9 cellular contexts compared by ENCODE assay signal in the genomic region with DNA sequence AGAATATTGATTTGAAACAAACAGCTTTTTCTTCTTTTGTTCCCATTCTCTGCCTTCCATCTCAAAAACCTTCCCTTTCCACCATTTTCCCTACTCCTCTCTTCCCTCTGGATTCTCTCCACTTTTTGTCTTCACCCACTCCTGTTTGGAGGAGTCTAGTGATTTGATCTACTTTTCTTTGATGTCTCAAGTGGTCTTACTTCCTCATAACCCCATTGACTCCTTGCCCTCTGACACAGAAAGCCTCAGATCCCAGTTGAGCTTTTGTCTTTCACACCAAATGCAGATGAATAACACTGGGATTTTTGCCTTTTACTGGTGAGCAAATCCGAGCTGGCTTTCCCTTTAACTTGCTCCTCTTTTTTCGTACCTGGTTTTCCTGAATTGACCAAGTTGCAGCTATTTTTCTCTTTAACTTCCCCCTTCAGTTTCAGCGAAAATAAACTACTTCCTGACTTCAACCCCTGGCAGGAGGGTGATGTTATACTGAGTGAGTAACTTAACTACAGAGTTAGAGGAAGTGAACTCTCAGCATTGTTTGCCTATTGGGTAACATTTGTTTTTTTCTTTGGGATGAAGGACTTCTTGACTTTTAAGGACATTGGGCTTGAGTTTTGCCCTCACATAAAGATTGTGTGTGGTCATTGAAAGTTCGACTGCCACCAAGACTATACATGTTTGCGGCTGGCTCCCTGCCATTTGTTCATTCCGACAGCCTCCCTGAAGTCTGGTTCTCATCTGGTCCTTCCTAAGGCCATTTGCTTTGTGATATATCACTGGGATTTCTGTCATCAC.
DNase-seq lines count a peak whose midpoint lies in the region; ATAC-seq, FAIRE-seq and TF ChIP-seq lines count a peak whose summit lies in the region.
"Had no signal": no experiment of that assay in that cellular context is flagged by ENCODE, and none has a peak within 500 bp of the region (broad histone marks: within the 10 kb centered on the region; RNA-seq: fewer than 3 reads in every experiment).

No MANE protein-coding gene starts in this region.

- no peaks in the 10 kb centered on the region for H3K9me2 ChIP-seq in hepatocyte (replicated peaks; ENCODE audit: insufficient read depth)

- no TSS peak for BruUV-seq in HepG2 (replicated peaks; lab: Mats Ljungman, UMichigan)

- TF ChIP-seq CTCF in right lobe of liver (IDR thresholded peaks at IDR 0.05), result no peak
- no peak for TF ChIP-seq CTCF in HepG2 (CRISPR knock-in tag; IDR thresholded peaks at IDR 0.05)
- no peak for TF ChIP-seq CTCF in hepatocyte (IDR thresholded peaks at IDR 0.05; ENCODE audit: poor library complexity)
- no peak for TF ChIP-seq CTCF in vagina (IDR thresholded peaks at IDR 0.05)
- no peak for TF ChIP-seq CTCF in Peyer's patch (IDR thresholded peaks at IDR 0.05)

- POLR2A ChIA-PET in HepG2 (lab: Yijun Ruan, JAX), result no interaction called here

- peak; percentile 64 to 98 (median 80) for ATAC-seq in right lobe of liver
- ATAC-seq in HepG2, result no peak
- no peak for ATAC-seq in HG02870 (IDR thresholded peaks at IDR 0.05; ENCODE audit: unreplicated experiment)

- H3K79me2 ChIP-seq in HepG2 (ENCODE audit: insufficient read depth, low read length), result no peaks in the 10 kb centered on the region
- H3K79me2 ChIP-seq in hepatocyte, result no peaks in the 10 kb centered on the region

- H3K4me1 ChIP-seq in right lobe of liver, result no peaks in the 10 kb centered on the region
- no peaks in the 10 kb centered on the region for H3K4me1 ChIP-seq in HepG2 (ENCODE audit: insufficient read depth, low read length)
- peaks cover 3% of the 10 kb centered on the region for H3K4me1 ChIP-seq in hepatocyte (ENCODE audit: insufficient read depth)
- no peaks in the 10 kb centered on the region for H3K4me1 ChIP-seq in vagina
- H3K4me1 ChIP-seq in Peyer's patch, result peaks cover 0 to 12% (median 0%) of the 10 kb centered on the region in 4 donors

- H3K36me3 ChIP-seq in right lobe of liver (no peaks in the 10 kb centered on the region), HepG2 (replicated peaks in 1 of 2; ENCODE audit: control insufficient read depth in 1 of 2, insufficient read depth in 2 of 2, low read length in 2 of 2) (no peaks in the 10 kb centered on the region), hepatocyte (replicated peaks; ENCODE audit: insufficient read depth, low read depth) (no peaks in the 10 kb centered on the region), vagina (no peaks in the 10 kb centered on the region), Peyer's patch (no peaks in the 10 kb centered on the region)

- peak overlapping the region in 2 of 3 donors; percentile 14 to 19 for H3K27ac ChIP-seq in right lobe of liver
- H3K27ac ChIP-seq in HepG2 (ENCODE audit: extremely low read length, insufficient read depth, low read length), result no peak overlapping the region
- peak overlapping the region; percentile 61 for H3K27ac ChIP-seq in hepatocyte
- H3K27ac ChIP-seq in vagina, result no peak overlapping the region
- H3K27ac ChIP-seq in Peyer's patch, result no peak overlapping the region

- no peak for TF ChIP-seq RAD21 in HepG2 (CRISPR knock-in tag; IDR thresholded peaks at IDR 0.05)

- in situ Hi-C loops in HepG2 (cut with HindIII; ENCODE audit: extremely low pct_ligation_motif_present, low pct_unique_long_range_greater_than_20kb), result no loop called here

- H3K4me3 ChIP-seq in right lobe of liver, result no peak overlapping the region
- H3K4me3 ChIP-seq in HepG2 (replicated peaks in 1 of 3; ENCODE audit: insufficient read depth in 1 of 3, low read depth in 2 of 3, low read length in 3 of 3), result no peak overlapping the region
- no peak overlapping the region for H3K4me3 ChIP-seq in hepatocyte
- no peak overlapping the region for H3K4me3 ChIP-seq in vagina
- no peak overlapping the region for H3K4me3 ChIP-seq in Peyer's patch

- no peak for TF ChIP-seq EP300 in HepG2 (IDR thresholded peaks at IDR 0.05; ENCODE audit: low read depth in 2 of 2, low read length in 2 of 2)
- no peak for TF ChIP-seq EP300 in HepG2 (CRISPR knock-in tag; IDR thresholded peaks at IDR 0.05; ENCODE audit: borderline replicate concordance)

- intact Hi-C loops in right lobe of liver (cut with DNase I), result no loop called here
- intact Hi-C loops in HepG2 (cut with micrococcal nuclease; ENCODE audit: unreplicated experiment), result no loop called here
- intact Hi-C loops in vagina (cut with DNase I), result no loop called here

- H2AFZ ChIP-seq in HepG2 (ENCODE audit: low read length), result no peak overlapping the region
- no peak overlapping the region for H2AFZ ChIP-seq in hepatocyte

- DNase-seq in right lobe of liver (no peak), HepG2 (ENCODE audit: low spot score) (no peak), NOMO-1 treated with DMSO at 0.1 percent for 48 hours (lab: John Stamatoyannopoulos, UW; ENCODE audit: unreplicated experiment) (peak; percentile 70), hepatocyte (ENCODE audit: low spot score) (peak; percentile 36), GM12891 (ENCODE audit: insufficient read length, low spot score) (no peak), vagina (ENCODE audit: extremely low spot score in 2 of 2) (no peak), Peyer's patch (no peak)
- DNase-seq: AML-193 had no signal

- H3K9me3 ChIP-seq in right lobe of liver, result no peaks in the 10 kb centered on the region
- peaks cover 48% of the 10 kb centered on the region for H3K9me3 ChIP-seq in HepG2 (ENCODE audit: low read length)
- H3K9me3 ChIP-seq in hepatocyte (ENCODE audit: low read depth), result no peaks in the 10 kb centered on the region
- H3K9me3 ChIP-seq in vagina, result no peaks in the 10 kb centered on the region
- H3K9me3 ChIP-seq in Peyer's patch, result no peaks in the 10 kb centered on the region

- H4K20me1 ChIP-seq in HepG2 (ENCODE audit: insufficient read depth, low read length) (no peaks in the 10 kb centered on the region), hepatocyte (ENCODE audit: insufficient read depth, poor library complexity, severe bottlenecking) (no peaks in the 10 kb centered on the region)

- CTCF ChIA-PET in HepG2 (lab: Yijun Ruan, JAX; ENCODE audit: low intra/inter-chr PET ratio, low total read pairs), result no interaction called here

- H3K4me2 ChIP-seq in HepG2 (ENCODE audit: low read depth, low read length) (no peak overlapping the region), hepatocyte (no peak overlapping the region)

- TF ChIP-seq POLR2A in right lobe of liver (IDR thresholded peaks at IDR 0.05) (no peak), HepG2 (IDR thresholded peaks at IDR 0.05; ENCODE audit: insufficient read depth in 1 of 2, low read depth in 2 of 2, low read length in 2 of 2) (no peak), GM12891 (IDR thresholded peaks at IDR 0.05; ENCODE audit: low read depth, low read length) (no peak), vagina (IDR thresholded peaks at IDR 0.05) (no peak), Peyer's patch (IDR thresholded peaks at IDR 0.05) (no peak)

- H3K9ac ChIP-seq in HepG2 (ENCODE audit: insufficient read depth, low read depth, low read length), result no peak overlapping the region

- 33% methylated on average over 6 of the region's 6 CpGs for WGBS in right lobe of liver (ENCODE audit: insufficient coverage, low coverage, low lambda C conversion rate, missing lambda C conversion rate)
- 7% methylated on average over 6 of the region's 6 CpGs for WGBS in HepG2 (ENCODE audit: low lambda C conversion rate)
- WGBS in hepatocyte (ENCODE audit: low lambda C conversion rate, missing lambda C conversion rate), result 19% methylated on average over 6 of the region's 6 CpGs

- no peak for FAIRE-seq in HepG2 (lab: Jason Lieb, UNC)
- no peak for FAIRE-seq in GM12891 (lab: Jason Lieb, UNC)

- H3K27me3 ChIP-seq in right lobe of liver (no peaks in the 10 kb centered on the region), HepG2 (ENCODE audit: control insufficient read depth in 1 of 2, insufficient read depth in 2 of 2, low read length in 2 of 2) (no peaks in the 10 kb centered on the region), hepatocyte (no peaks in the 10 kb centered on the region), vagina (no peaks in the 10 kb centered on the region), Peyer's patch (no peaks in the 10 kb centered on the region)

TF ChIP-seq in HepG2, 621 proteins besides CTCF, POLR2A, EP300 and RAD21 (continues in another document):
- TF ChIP-seq ZNF460 (CRISPR knock-in tag; IDR thresholded peaks at IDR 0.05; ENCODE audit: borderline replicate concordance) (no peak), CBX1 (IDR thresholded peaks at IDR 0.05; ENCODE audit: low read depth) (no peak), RARA (CRISPR knock-in tag; IDR thresholded peaks at IDR 0.05) (no peak), ZNF891 (CRISPR knock-in tag; IDR thresholded peaks at IDR 0.05) (no peak), ZNF761 (CRISPR knock-in tag; conservative IDR thresholded peaks at IDR 0.05) (no peak), ZNF792 (CRISPR knock-in tag; IDR thresholded peaks at IDR 0.05) (no peak), SRY (CRISPR knock-in tag; IDR thresholded peaks at IDR 0.05) (no peak), KAT2B (IDR thresholded peaks at IDR 0.05; ENCODE audit: borderline replicate concordance, low read depth, low read length) (no peak), CENPT (CRISPR knock-in tag; IDR thresholded peaks at IDR 0.05; ENCODE audit: low read depth) (no peak), ZNF383 (CRISPR knock-in tag; IDR thresholded peaks at IDR 0.05; ENCODE audit: borderline replicate concordance) (no peak)
- TF ChIP-seq, protein P1, sequence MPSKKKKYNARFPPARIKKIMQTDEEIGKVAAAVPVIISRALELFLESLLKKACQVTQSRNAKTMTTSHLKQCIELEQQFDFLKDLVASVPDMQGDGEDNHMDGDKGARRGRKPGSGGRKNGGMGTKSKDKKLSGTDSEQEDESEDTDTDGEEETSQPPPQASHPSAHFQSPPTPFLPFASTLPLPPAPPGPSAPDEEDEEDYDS (CRISPR knock-in tag; IDR thresholded peaks at IDR 0.05), result no peak

TF ChIP-seq in GM12891, 5 proteins besides CTCF, POLR2A, EP300 and RAD21:
- TF ChIP-seq SPI1 (IDR thresholded peaks at IDR 0.05; ENCODE audit: low read depth, low read length) (no peak), POU2F2 (IDR thresholded peaks at IDR 0.05; ENCODE audit: low read depth, low read length) (no peak), POLR2AphosphoS5 (IDR thresholded peaks at IDR 0.05; ENCODE audit: low read depth, low read length) (no peak), TAF1 (IDR thresholded peaks at IDR 0.05; ENCODE audit: low read depth, low read length) (no peak), PAX5 (IDR thresholded peaks at IDR 0.05; ENCODE audit: insufficient read depth, low read length, severe bottlenecking) (no peak)
TF ChIP-seq in GM12891: peak in this region for 0.

Comparison
In these comparisons a context has a peak if more than half of its experiments do, and no peak if none do; other contexts are left out.
1. ATAC-seq: peak in right lobe of liver (4 of 4); none in HepG2 (single experiment) and HG02870 (single experiment).
2. H3K27ac ChIP-seq: peak in right lobe of liver (2 of 3) and hepatocyte (single experiment); none in HepG2 (single experiment), vagina (single experiment) and Peyer's patch (0 of 4).
3. DNase-seq: peak in NOMO-1 treated with DMSO at 0.1 percent for 48 hours (single experiment) and hepatocyte (single experiment); none in right lobe of liver (0 of 3), HepG2 (single experiment), GM12891 (single experiment), vagina (0 of 2) and Peyer's patch (0 of 3).